Comparison of ENCODE assay signal across 10 cellular contexts in the genomic region with DNA sequence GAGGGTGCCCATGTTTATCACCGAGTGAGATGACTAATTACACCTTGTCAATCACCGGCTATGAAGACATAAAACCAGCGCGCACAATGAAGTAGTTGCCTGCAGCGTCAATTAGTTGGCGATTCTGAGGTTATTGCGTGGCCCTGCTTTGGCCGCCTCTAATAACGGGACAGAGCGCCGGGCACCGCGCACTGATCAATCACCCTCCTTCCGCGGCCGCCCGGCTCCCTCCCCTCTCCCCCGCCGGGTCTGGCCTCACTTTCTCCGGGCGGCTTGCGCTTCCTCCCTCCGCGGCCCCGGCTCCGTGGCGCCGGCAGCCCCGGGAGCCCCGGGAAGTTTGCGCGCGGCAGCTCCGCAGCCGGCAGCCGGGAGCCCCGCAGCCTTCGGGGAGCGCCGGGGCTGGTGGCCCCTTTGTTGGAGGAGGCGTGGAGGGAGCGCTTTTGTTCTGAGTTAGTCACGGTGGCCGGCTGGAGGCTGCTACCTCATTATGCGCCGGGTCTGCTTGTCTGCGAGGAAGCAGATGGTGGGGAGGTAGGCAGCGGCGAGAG. TPM values are rescaled to one million over a fixed set of nuclear protein-coding genes. Genes with fewer than 3 reads are reported as not detected.
DNase-seq lines count a peak whose midpoint lies in the region; ATAC-seq and TF ChIP-seq lines count a peak whose summit lies in the region.
"Had no signal": no experiment of that assay in that cellular context is flagged by ENCODE, and none has a peak within 500 bp of the region (broad histone marks: within the 10 kb centered on the region; RNA-seq: fewer than 3 reads in every experiment).

No MANE protein-coding gene starts in this region.

- peak overlapping the region; percentile 64 for H3K4me3 Mint-ChIP-seq in endothelial cell (ENCODE audit: unreplicated experiment)
- peak overlapping the region; percentile 65 to 67 for H3K4me3 Mint-ChIP-seq in stimulated activated naive B cell treated with anti-CD40 and anti-IgM and Interleukin-4, amounts not matched to agents 10 μg/mL and 1 μg/mL and 100 μg/mL, for 72 hours
- H3K4me3 Mint-ChIP-seq: mesothelial cell of epicardium had no signal

- DNase-seq in activated CD8-positive, alpha-beta memory T cell treated with anti-CD3 and anti-CD28 coated beads, Interleukin-2, amount 50 U/mL, for 48 hours = peak; percentile 62
- no peak for DNase-seq in activated CD8-positive, alpha-beta memory T cell treated with anti-CD3 and anti-CD28 coated beads, Interleukin-2, amount 50 U/mL, for 4 hours
- DNase-seq in NCI-H510A treated with DMSO at 0.1 percent for 48 hours (lab: John Stamatoyannopoulos, UW) = peak; percentile 19
- DNase-seq in endothelial cell (ENCODE audit: low spot score) = peak; percentile 36
- DNase-seq in stimulated activated naive B cell treated with anti-CD40 and anti-IgM and Interleukin-4, amounts not matched to agents 10 μg/mL and 1 μg/mL and 100 μg/mL, for 72 hours = no peak
- DNase-seq in midbrain (lab: John Stamatoyannopoulos, UW) = no peak
- DNase-seq in C1 segment of cervical spinal cord (lab: John Stamatoyannopoulos, UW) = no peak
- DNase-seq: GDM1 had no signal

- peaks cover 23% of the 10 kb centered on the region for H3K4me1 Mint-ChIP-seq in endothelial cell (ENCODE audit: unreplicated experiment)
- peaks cover 42 to 66% of the 10 kb centered on the region in 2 donors for H3K4me1 Mint-ChIP-seq in stimulated activated naive B cell treated with anti-CD40 and anti-IgM and Interleukin-4, amounts not matched to agents 10 μg/mL and 1 μg/mL and 100 μg/mL, for 72 hours

- peaks cover 12% of the 10 kb centered on the region for H3K36me3 Mint-ChIP-seq in endothelial cell (ENCODE audit: low read depth, unreplicated experiment)
- H3K36me3 Mint-ChIP-seq in stimulated activated naive B cell treated with anti-CD40 and anti-IgM and Interleukin-4, amounts not matched to agents 10 μg/mL and 1 μg/mL and 100 μg/mL, for 72 hours = peaks cover 6 to 9% of the 10 kb centered on the region in 2 donors
- H3K36me3 Mint-ChIP-seq: mesothelial cell of epicardium had no signal

- no peak for TF ChIP-seq CTCF in endothelial cell (IDR thresholded peaks at IDR 0.05; ENCODE audit: unreplicated experiment)

- no peak for ATAC-seq in stimulated activated naive B cell treated with anti-CD40 and anti-IgM and Interleukin-4, amounts not matched to agents 10 μg/mL and 1 μg/mL and 100 μg/mL, for 72 hours (replicated peaks)
- no peak for ATAC-seq in GM21717 (IDR thresholded peaks at IDR 0.05; ENCODE audit: unreplicated experiment)

- H3K27me3 Mint-ChIP-seq in endothelial cell (ENCODE audit: unreplicated experiment) = peaks cover 49% of the 10 kb centered on the region
- peaks cover 70 to 87% of the 10 kb centered on the region in 2 donors for H3K27me3 Mint-ChIP-seq in stimulated activated naive B cell treated with anti-CD40 and anti-IgM and Interleukin-4, amounts not matched to agents 10 μg/mL and 1 μg/mL and 100 μg/mL, for 72 hours

- peak overlapping the region; percentile 9 for H3K27ac Mint-ChIP-seq in endothelial cell (ENCODE audit: unreplicated experiment)
- peak overlapping the region; percentile 82 for H3K27ac Mint-ChIP-seq in stimulated activated naive B cell treated with anti-CD40 and anti-IgM and Interleukin-4, amounts not matched to agents 10 μg/mL and 1 μg/mL and 100 μg/mL, for 72 hours
- H3K27ac Mint-ChIP-seq: mesothelial cell of epicardium had no signal

- H3K9me3 Mint-ChIP-seq in endothelial cell (ENCODE audit: unreplicated experiment) = no peaks in the 10 kb centered on the region
- peaks cover 0 to 2% of the 10 kb centered on the region in 2 donors for H3K9me3 Mint-ChIP-seq in stimulated activated naive B cell treated with anti-CD40 and anti-IgM and Interleukin-4, amounts not matched to agents 10 μg/mL and 1 μg/mL and 100 μg/mL, for 72 hours
- H3K9me3 Mint-ChIP-seq: mesothelial cell of epicardium had no signal

RNA-seq across cellular contexts. Expression of a gene that starts 3.2 kb away (rescaled TPM):
- not detected for total RNA-seq in endothelial cell (ENCODE audit: unreplicated experiment)
- total RNA-seq: mesothelial cell of epicardium had no signal

Comparison
In these comparisons a context has a peak if more than half of its experiments do, and no peak if none do; other contexts are left out.
1. DNase-seq: peak in activated CD8-positive, alpha-beta memory T cell treated with anti-CD3 and anti-CD28 coated beads, Interleukin-2, amount 50 U/mL, for 48 hours (single experiment), NCI-H510A treated with DMSO at 0.1 percent for 48 hours (single experiment) and endothelial cell (single experiment); none in activated CD8-positive, alpha-beta memory T cell treated with anti-CD3 and anti-CD28 coated beads, Interleukin-2, amount 50 U/mL, for 4 hours (single experiment), stimulated activated naive B cell treated with anti-CD40 and anti-IgM and Interleukin-4, amounts not matched to agents 10 μg/mL and 1 μg/mL and 100 μg/mL, for 72 hours (single experiment), midbrain (single experiment) and C1 segment of cervical spinal cord (0 of 14).